Comparison of ENCODE assay signal across 8 cellular contexts in the genomic region with DNA sequence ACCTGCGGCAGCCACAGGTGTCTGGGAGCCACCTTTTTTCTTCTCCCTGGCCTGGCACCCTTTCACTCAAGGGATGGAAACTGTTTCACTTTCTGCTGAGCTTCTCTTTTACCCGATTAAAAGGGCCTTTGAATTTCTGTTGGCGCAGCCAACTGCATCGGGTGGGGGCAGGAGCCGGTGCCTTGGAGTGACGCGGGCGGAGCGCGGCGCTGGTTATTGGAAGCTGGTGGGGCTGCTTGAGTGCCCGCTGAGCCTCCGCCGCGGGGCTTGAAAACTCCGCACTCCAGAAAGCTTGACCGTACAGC. TPM values are rescaled to one million over a fixed set of nuclear protein-coding genes. Genes with fewer than 3 reads are reported as not detected.
DNase-seq lines count a peak whose midpoint lies in the region; ATAC-seq lines count a peak whose summit lies in the region.

No MANE protein-coding gene starts in this region.

- peak; percentile 78 for DNase-seq in DMS 273 (lab: John Stamatoyannopoulos, UW; ENCODE audit: unreplicated experiment)
- DNase-seq in DMS 273 treated with DMSO at 0.1 percent for 48 hours (lab: John Stamatoyannopoulos, UW) = no peak
- peak; percentile 77 for DNase-seq in NCI-H2029 treated with DMSO at 0.1 percent for 48 hours (lab: John Stamatoyannopoulos, UW)
- DNase-seq in activated CD4-positive, alpha-beta T cell treated with anti-CD3 and anti-CD28 coated beads, Interleukin-2, amount 50 U/mL, for 4 hours = peak; percentile 37
- DNase-seq in lung microvascular endothelial cell (ENCODE audit: low read depth in 2 of 2) = peak; percentile 64 to 83
- DNase-seq in stimulated activated CD4-positive, alpha-beta T cell treated with anti-CD3 and anti-CD28 coated beads, TNF-alpha, amount 100 ng/mL, for 48 hours (ENCODE audit: low read depth in 3 of 3) = peak in 2 of 3 donors; percentile 4 to 15

- H3K4me3 ChIP-seq in endocrine pancreas (ENCODE audit: control insufficient read depth, insufficient read depth, low read length) = peak overlapping the region; percentile 54

- peak; percentile 57 for ATAC-seq in HG02759 (IDR thresholded peaks at IDR 0.05; ENCODE audit: unreplicated experiment)

- peak overlapping the region; percentile 60 for H3K9ac ChIP-seq in endocrine pancreas (ENCODE audit: control insufficient read depth, insufficient read depth, low read length)

- no peaks in the 10 kb centered on the region for H3K27me3 ChIP-seq in endocrine pancreas (ENCODE audit: control insufficient read depth, insufficient read depth, low read length)

- no peaks in the 10 kb centered on the region for H3K36me3 ChIP-seq in endocrine pancreas (ENCODE audit: control insufficient read depth, insufficient read depth, low read length)

- no peaks in the 10 kb centered on the region for H3K4me1 ChIP-seq in endocrine pancreas (ENCODE audit: control insufficient read depth, insufficient read depth, low read length)

- no peaks in the 10 kb centered on the region for H3K9me3 ChIP-seq in endocrine pancreas (ENCODE audit: control insufficient read depth, low read length)

RNA-seq across cellular contexts. Expression of a gene that starts 52.0 kb away (rescaled TPM):
- total RNA-seq in lung microvascular endothelial cell = 46.0 and 48.4 TPM in 2 replicates
